Comparison of ENCODE assay signal across 1 cellular context in genomic region chr2:44663471-44664073, GRCh38.
TF ChIP-seq lines count a peak whose summit lies in the region.

No MANE protein-coding gene starts in this region.

TF ChIP-seq in HEK293, 187 proteins besides CTCF, POLR2A, EP300 and RAD21 (continued from another document):
- TF ChIP-seq, protein P1, sequence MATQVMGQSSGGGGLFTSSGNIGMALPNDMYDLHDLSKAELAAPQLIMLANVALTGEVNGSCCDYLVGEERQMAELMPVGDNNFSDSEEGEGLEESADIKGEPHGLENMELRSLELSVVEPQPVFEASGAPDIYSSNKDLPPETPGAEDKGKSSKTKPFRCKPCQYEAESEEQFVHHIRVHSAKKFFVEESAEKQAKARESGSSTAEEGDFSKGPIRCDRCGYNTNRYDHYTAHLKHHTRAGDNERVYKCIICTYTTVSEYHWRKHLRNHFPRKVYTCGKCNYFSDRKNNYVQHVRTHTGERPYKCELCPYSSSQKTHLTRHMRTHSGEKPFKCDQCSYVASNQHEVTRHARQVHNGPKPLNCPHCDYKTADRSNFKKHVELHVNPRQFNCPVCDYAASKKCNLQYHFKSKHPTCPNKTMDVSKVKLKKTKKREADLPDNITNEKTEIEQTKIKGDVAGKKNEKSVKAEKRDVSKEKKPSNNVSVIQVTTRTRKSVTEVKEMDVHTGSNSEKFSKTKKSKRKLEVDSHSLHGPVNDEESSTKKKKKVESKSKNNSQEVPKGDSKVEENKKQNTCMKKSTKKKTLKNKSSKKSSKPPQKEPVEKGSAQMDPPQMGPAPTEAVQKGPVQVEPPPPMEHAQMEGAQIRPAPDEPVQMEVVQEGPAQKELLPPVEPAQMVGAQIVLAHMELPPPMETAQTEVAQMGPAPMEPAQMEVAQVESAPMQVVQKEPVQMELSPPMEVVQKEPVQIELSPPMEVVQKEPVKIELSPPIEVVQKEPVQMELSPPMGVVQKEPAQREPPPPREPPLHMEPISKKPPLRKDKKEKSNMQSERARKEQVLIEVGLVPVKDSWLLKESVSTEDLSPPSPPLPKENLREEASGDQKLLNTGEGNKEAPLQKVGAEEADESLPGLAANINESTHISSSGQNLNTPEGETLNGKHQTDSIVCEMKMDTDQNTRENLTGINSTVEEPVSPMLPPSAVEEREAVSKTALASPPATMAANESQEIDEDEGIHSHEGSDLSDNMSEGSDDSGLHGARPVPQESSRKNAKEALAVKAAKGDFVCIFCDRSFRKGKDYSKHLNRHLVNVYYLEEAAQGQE (tag by site-specific recombination; IDR thresholded peaks at IDR 0.05), result no peak
- TF ChIP-seq ZXDB (tag by site-specific recombination; IDR thresholded peaks at IDR 0.05), result peak; percentile 64
- TF ChIP-seq, protein P2, sequence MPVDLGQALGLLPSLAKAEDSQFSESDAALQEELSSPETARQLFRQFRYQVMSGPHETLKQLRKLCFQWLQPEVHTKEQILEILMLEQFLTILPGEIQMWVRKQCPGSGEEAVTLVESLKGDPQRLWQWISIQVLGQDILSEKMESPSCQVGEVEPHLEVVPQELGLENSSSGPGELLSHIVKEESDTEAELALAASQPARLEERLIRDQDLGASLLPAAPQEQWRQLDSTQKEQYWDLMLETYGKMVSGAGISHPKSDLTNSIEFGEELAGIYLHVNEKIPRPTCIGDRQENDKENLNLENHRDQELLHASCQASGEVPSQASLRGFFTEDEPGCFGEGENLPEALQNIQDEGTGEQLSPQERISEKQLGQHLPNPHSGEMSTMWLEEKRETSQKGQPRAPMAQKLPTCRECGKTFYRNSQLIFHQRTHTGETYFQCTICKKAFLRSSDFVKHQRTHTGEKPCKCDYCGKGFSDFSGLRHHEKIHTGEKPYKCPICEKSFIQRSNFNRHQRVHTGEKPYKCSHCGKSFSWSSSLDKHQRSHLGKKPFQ (tag by site-specific recombination; IDR thresholded peaks at IDR 0.05), result peak; percentile 21; the same call in 1 of the 2 replicates
- TF ChIP-seq HOXD13 (CRISPR knock-in tag; IDR thresholded peaks at IDR 0.05; ENCODE audit: borderline replicate concordance), result peak; percentile 77
- TF ChIP-seq ZNF223 (tag by site-specific recombination; IDR thresholded peaks at IDR 0.05), result no peak
- no peak for TF ChIP-seq ZNF416 (tag by site-specific recombination; IDR thresholded peaks at IDR 0.05)
